In genomic region chrX:136147966-136148365, GRCh38 we compare ENCODE assay signal across 8 cellular contexts. TPM values are rescaled to one million over a fixed set of nuclear protein-coding genes. Genes with fewer than 3 reads are reported as not detected.
DNase-seq lines count a peak whose midpoint lies in the region; ATAC-seq and TF ChIP-seq lines count a peak whose summit lies in the region.

No MANE protein-coding gene starts in this region.

- H2AFZ ChIP-seq in GM23338 = no peak overlapping the region

- no peaks in the 10 kb centered on the region for H3F3A ChIP-seq in GM23338 (replicated peaks; ENCODE audit: low read depth)

- DNase-seq in GM23338 (ENCODE audit: low spot score) (peak; percentile 39), glutamatergic neuron (peak; percentile 29), NCI-H2171 (lab: John Stamatoyannopoulos, UW) (no peak), KBM-7 (no peak)
- DNase-seq in NK-92 treated with Interleukin-12 subunit alpha and Interleukin-12 subunit beta, amount 100 ng/mL, for 24 hours (lab: John Stamatoyannopoulos, UW) = no peak

- H3K4me1 Mint-ChIP-seq in GM23338 (peaks cover 14% of the 10 kb centered on the region), glutamatergic neuron (ENCODE audit: low read depth, unreplicated experiment) (peaks cover 4% of the 10 kb centered on the region)

- H3K4me3 ChIP-seq in GM23338 (peak overlapping the region; percentile 59), rectal smooth muscle tissue (ENCODE audit: low read length) (peak overlapping the region; percentile 45)

- H3K4me2 ChIP-seq in GM23338 = peak overlapping the region; percentile 80

- H3K4me3 Mint-ChIP-seq in GM23338 (peak overlapping the region; percentile 75), glutamatergic neuron (ENCODE audit: unreplicated experiment) (peak overlapping the region; percentile 89)

- H3K27ac ChIP-seq in GM23338 (ENCODE audit: low read depth) = no peak overlapping the region
- peak overlapping the region; percentile 44; the same call in 1 of the 2 replicates for H3K27ac ChIP-seq in VCaP
- H3K27ac ChIP-seq in rectal smooth muscle tissue (ENCODE audit: low read depth, low read length) = peak overlapping the region; percentile 97

- no peak for TF ChIP-seq CTCF in GM23338 (conservative IDR thresholded peaks at IDR 0.05; ENCODE audit: low read depth in 2 of 2)
- TF ChIP-seq CTCF in VCaP (conservative IDR thresholded peaks at IDR 0.05) = no peak
- TF ChIP-seq CTCF in glutamatergic neuron (IDR thresholded peaks at IDR 0.05; ENCODE audit: partially characterized antibody, unreplicated experiment) = no peak

- H3K27me3 Mint-ChIP-seq in GM23338 (ENCODE audit: insufficient read depth, low read depth, poor library complexity) (peaks cover 18% of the 10 kb centered on the region), glutamatergic neuron (ENCODE audit: unreplicated experiment) (peaks cover 10% of the 10 kb centered on the region)

- in situ Hi-C loops in KBM-7 (cut with MboI; ENCODE audit: low pct_unique_long_range_greater_than_20kb, low sequenced_read_pairs) = no loop called here

- no peak overlapping the region for H3K9ac ChIP-seq in rectal smooth muscle tissue (ENCODE audit: low read length)

- H3K36me3 ChIP-seq in GM23338 (ENCODE audit: insufficient read depth) = no peaks in the 10 kb centered on the region
- no peaks in the 10 kb centered on the region for H3K36me3 ChIP-seq in rectal smooth muscle tissue (ENCODE audit: control insufficient read depth, insufficient read depth, low read length)

- H3K36me3 Mint-ChIP-seq in GM23338 (ENCODE audit: low read depth) = no peaks in the 10 kb centered on the region
- peaks cover 5% of the 10 kb centered on the region for H3K36me3 Mint-ChIP-seq in glutamatergic neuron (ENCODE audit: unreplicated experiment)

- H3K9me3 Mint-ChIP-seq in GM23338 = peaks cover 3% of the 10 kb centered on the region; the same call in 1 of the 3 replicates
- H3K9me3 Mint-ChIP-seq in glutamatergic neuron (ENCODE audit: unreplicated experiment) = peaks cover 7% of the 10 kb centered on the region

- H3K27ac Mint-ChIP-seq in GM23338 = no peak overlapping the region
- H3K27ac Mint-ChIP-seq in glutamatergic neuron (ENCODE audit: unreplicated experiment) = no peak overlapping the region

- H3K79me2 ChIP-seq in GM23338 (replicated peaks; ENCODE audit: insufficient read depth) = peaks cover 43% of the 10 kb centered on the region

- ATAC-seq in GM23338 (peak; percentile 15), HG03378 (IDR thresholded peaks at IDR 0.05; ENCODE audit: unreplicated experiment) (no peak)

- H3K27me3 ChIP-seq in GM23338 (ENCODE audit: insufficient read depth) = peaks cover 23% of the 10 kb centered on the region
- no peaks in the 10 kb centered on the region for H3K27me3 ChIP-seq in rectal smooth muscle tissue (ENCODE audit: control insufficient read depth, insufficient read depth, low read length)

- H3K9me2 ChIP-seq in GM23338 (ENCODE audit: insufficient read depth) = no peaks in the 10 kb centered on the region

- no peaks in the 10 kb centered on the region; the same call in 1 of the 2 replicates for H4K20me1 ChIP-seq in GM23338 (replicated peaks; ENCODE audit: insufficient read depth)

- peaks cover 6% of the 10 kb centered on the region; the same call in 1 of the 2 replicates for H3K4me1 ChIP-seq in GM23338 (ENCODE audit: insufficient read depth)
- no peaks in the 10 kb centered on the region for H3K4me1 ChIP-seq in rectal smooth muscle tissue (ENCODE audit: control insufficient read depth, insufficient read depth, low read length)

TF ChIP-seq in GM23338, 12 proteins besides CTCF, POLR2A, EP300 and RAD21:
- no peak for TF ChIP-seq ZNF462 (CRISPR knock-in tag; IDR thresholded peaks at IDR 0.05)
- no peak for TF ChIP-seq NANOG (IDR thresholded peaks at IDR 0.05; ENCODE audit: borderline replicate concordance)

RNA-seq across cellular contexts. Expression of gene FHL1, which starts 0.6 kb away (rescaled TPM):
- 60.4 and 72.1 TPM in 2 replicates for total RNA-seq in GM23338 (2014; rRNA removed; shearing (Covaris generic))
- 43.5 and 47.9 TPM in 2 replicates for polyA plus RNA-seq in GM23338 (2016; fragmentation: Nextera tagmentation; extraction: Ambion mirVana)
- total RNA-seq in glutamatergic neuron (ENCODE audit: unreplicated experiment) = 161 TPM

Comparison
In these comparisons a context has a peak if more than half of its experiments do, and no peak if none do; other contexts are left out.
1. DNase-seq: peak in GM23338 (single experiment) and glutamatergic neuron (single experiment); none in NCI-H2171 (single experiment), NK-92 treated with Interleukin-12 subunit alpha and Interleukin-12 subunit beta, amount 100 ng/mL, for 24 hours (single experiment) and KBM-7 (single experiment).